8 cellular contexts compared by ENCODE assay signal in genomic region chr17:45050680-45051059, GRCh38. TPM values are rescaled to one million over a fixed set of nuclear protein-coding genes. Genes with fewer than 3 reads are reported as not detected.
DNase-seq lines count a peak whose midpoint lies in the region; ATAC-seq, FAIRE-seq and TF ChIP-seq lines count a peak whose summit lies in the region.

No MANE protein-coding gene starts in this region.

- H3K4me1 Mint-ChIP-seq in activated CD4-positive, alpha-beta T cell treated with anti-CD3 and anti-CD28 coated beads, Interleukin-2, amount 10 ng/mL, durations not matched to agents 7 days and 5 days = peaks cover 52% of the 10 kb centered on the region
- H3K4me1 Mint-ChIP-seq in natural killer cell = peaks cover 22 to 24% of the 10 kb centered on the region in 2 donors

- no peak overlapping the region for H2BK15ac ChIP-seq in H1 (ENCODE audit: low read length)

- H3K36me3 Mint-ChIP-seq in activated CD4-positive, alpha-beta T cell treated with anti-CD3 and anti-CD28 coated beads, Interleukin-2, amount 10 ng/mL, durations not matched to agents 7 days and 5 days (ENCODE audit: low read depth) = peaks cover 27% of the 10 kb centered on the region
- no peaks in the 10 kb centered on the region for H3K36me3 Mint-ChIP-seq in natural killer cell

- H3K36me3 ChIP-seq in H1 (ENCODE audit: control insufficient read depth in 2 of 4, insufficient read depth in 4 of 4, low read length in 3 of 4) = no peaks in the 10 kb centered on the region; a peak in 1 of 8 replicates
- no peaks in the 10 kb centered on the region for H3K36me3 ChIP-seq in upper lobe of right lung

- H3K4me2 ChIP-seq in H1 (ENCODE audit: insufficient read depth in 1 of 2, low read depth in 2 of 2, low read length in 2 of 2) = peak overlapping the region; percentile 74 to 94

- H2BK120ac ChIP-seq in H1 (replicated peaks; ENCODE audit: low read depth, low read length) = no peak overlapping the region

- H2AK5ac ChIP-seq in H1 (ENCODE audit: low read depth, low read length) = no peak overlapping the region

- H3K14ac ChIP-seq in H1 (ENCODE audit: insufficient read length) = no peak overlapping the region

- H3K79me2 ChIP-seq in H1 (ENCODE audit: control insufficient read depth in 1 of 2, insufficient read depth in 2 of 2, low read length in 2 of 2) = peaks cover 0 to 28% of the 10 kb centered on the region in 2 experiments; a peak in 2 of 4 replicates

- H3K56ac ChIP-seq in H1 (replicated peaks; ENCODE audit: insufficient read length, low read depth, low read length) = peak overlapping the region; percentile 43

- H3K9me3 ChIP-seq in H1 (ENCODE audit: insufficient read depth in 2 of 2, low read depth in 1 of 2, low read length in 1 of 2) (no peaks in the 10 kb centered on the region; a peak in 1 of 4 replicates), upper lobe of right lung (no peaks in the 10 kb centered on the region)

- 0 out of 2 replicates have a peak overlapping the region, but pooled peaks have one; percentile 47 for H2AFZ ChIP-seq in H1 (ENCODE audit: low read length)

- peaks cover 0 to 4% (median 2%) of the 10 kb centered on the region in 4 experiments; a peak in 3 of 7 replicates for H3K4me1 ChIP-seq in H1 (replicated peaks in 1 of 4; ENCODE audit: control insufficient read depth in 3 of 4, insufficient read depth in 4 of 4, low read length in 3 of 4)
- peaks cover 9% of the 10 kb centered on the region for H3K4me1 ChIP-seq in upper lobe of right lung

- 0 out of 2 replicates have a peak overlapping the region, but pooled peaks have one; percentile 69 for H2BK5ac ChIP-seq in H1 (ENCODE audit: low read depth, low read length)

- DNase-seq in Daoy (ENCODE audit: low read depth) (peak; percentile 62), H1 (ENCODE audit: low read depth in 1 of 2, low spot score in 2 of 2) (no peak), natural killer cell (peak; percentile 21), upper lobe of right lung (no peak), inferior parietal cortex (ENCODE audit: extremely low spot score) (no peak), hepatic stellate cell (ENCODE audit: low spot score) (no peak)
- peak; percentile 46 for DNase-seq in activated CD4-positive, alpha-beta T cell treated with anti-CD3 and anti-CD28 coated beads, Interleukin-2, amount 10 ng/mL, durations not matched to agents 7 days and 5 days

- no peaks in the 10 kb centered on the region for H3K9me3 Mint-ChIP-seq in activated CD4-positive, alpha-beta T cell treated with anti-CD3 and anti-CD28 coated beads, Interleukin-2, amount 10 ng/mL, durations not matched to agents 7 days and 5 days
- no peaks in the 10 kb centered on the region for H3K9me3 Mint-ChIP-seq in natural killer cell

- POLR2A ChIA-PET in activated CD4-positive, alpha-beta T cell treated with anti-CD3 and anti-CD28 coated beads, Interleukin-2, amount 10 ng/mL, durations not matched to agents 7 days and 5 days (lab: Charles Lee) = interaction anchor here (0.6 to 1.1 kb wide), 4 partner anchors 8 to 35 kb away, joined by 3 to 11 read pairs (median 6); partner anchors contain the start of gene NMT1
- POLR2A ChIA-PET in H1 (lab: Charles Lee; ENCODE audit: partially characterized antibody) = interaction anchor here (0.9 to 4.7 kb wide), 10 partner anchors 11 to 342 kb away, joined by 3 to 51 read pairs (median 4); partner anchors contain the start of genes DBF4B, HEXIM1, HEXIM2 and NMT1

- H3K23ac ChIP-seq in H1 (ENCODE audit: insufficient read length) = no peak overlapping the region

- peak overlapping the region; percentile 81 for H4K91ac ChIP-seq in H1 (replicated peaks; ENCODE audit: insufficient read length, low read length)

- peak overlapping the region; percentile 95 for H3K27ac Mint-ChIP-seq in activated CD4-positive, alpha-beta T cell treated with anti-CD3 and anti-CD28 coated beads, Interleukin-2, amount 10 ng/mL, durations not matched to agents 7 days and 5 days
- peak overlapping the region; percentile 93 to 97 for H3K27ac Mint-ChIP-seq in natural killer cell

- 8% methylated on average over 6 of the region's 12 CpGs; no CpG with 5 or more reads in 1 of the 2 experiments for WGBS in H1 (ENCODE audit: extremely low coverage in 1 of 2, insufficient coverage in 1 of 2, insufficient read length in 1 of 2, insufficient replicate concordance in 2 of 2, low coverage in 1 of 2, low lambda C conversion rate in 2 of 2, missing lambda C conversion rate in 1 of 2), 2 experiments

- H3K27ac ChIP-seq in H1 (ENCODE audit: low read depth, low read length) (peak overlapping the region; percentile 65), upper lobe of right lung (peak overlapping the region; percentile 95)

- H3K18ac ChIP-seq in H1 (ENCODE audit: extremely low read depth, low read length) = peak overlapping the region; percentile 75

- peak overlapping the region; percentile 85 for H3K4me3 Mint-ChIP-seq in activated CD4-positive, alpha-beta T cell treated with anti-CD3 and anti-CD28 coated beads, Interleukin-2, amount 10 ng/mL, durations not matched to agents 7 days and 5 days
- peak overlapping the region; percentile 89 for H3K4me3 Mint-ChIP-seq in natural killer cell

- H3K23me2 ChIP-seq in H1 (ENCODE audit: low read depth, low read length) = peaks cover 8% of the 10 kb centered on the region; the same call in 1 of the 2 replicates

- H4K8ac ChIP-seq in H1 (ENCODE audit: extremely low read depth, insufficient read depth, low read length) = peak overlapping the region; percentile 37; the same call in 1 of the 2 replicates

- H4K20me1 ChIP-seq in H1 (replicated peaks in 1 of 2; ENCODE audit: control insufficient read depth in 1 of 2, insufficient read depth in 2 of 2, low read length in 2 of 2) = no peaks in the 10 kb centered on the region

- intact Hi-C loops in natural killer cell (cut with micrococcal nuclease) = loop anchor here (5.0 kb wide), 1 partner anchor 103 kb away; the partner anchor contains the start of gene KIF18B
- intact Hi-C loops in upper lobe of right lung (cut with DNase I) = no loop called here

- H3K4me3 ChIP-seq in H1 (ENCODE audit: extremely low read depth in 1 of 4, insufficient read depth in 2 of 4, low read depth in 3 of 4, low read length in 4 of 4) (peak overlapping the region; percentile 74 to 84 (median 79)), upper lobe of right lung (peak overlapping the region; percentile 77)

- no peak for TF ChIP-seq EP300 in H1 (IDR thresholded peaks at IDR 0.05; ENCODE audit: borderline replicate concordance in 1 of 2, low read depth in 2 of 2, low read length in 2 of 2)

- no peaks in the 10 kb centered on the region for H3K27me3 Mint-ChIP-seq in activated CD4-positive, alpha-beta T cell treated with anti-CD3 and anti-CD28 coated beads, Interleukin-2, amount 10 ng/mL, durations not matched to agents 7 days and 5 days
- H3K27me3 Mint-ChIP-seq in natural killer cell (ENCODE audit: low read depth in 2 of 2) = no peaks in the 10 kb centered on the region

- H3K9ac ChIP-seq in H1 (replicated peaks in 1 of 4; ENCODE audit: extremely low read depth in 1 of 4, low read depth in 3 of 4, low read length in 3 of 4) = peak overlapping the region in 3 of 4 experiments; percentile 80 to 83 (median 82); a peak in 6 of 7 replicates

- CTCF ChIA-PET in activated CD4-positive, alpha-beta T cell treated with anti-CD3 and anti-CD28 coated beads, Interleukin-2, amount 10 ng/mL, durations not matched to agents 7 days and 5 days (lab: Charles Lee) = interaction anchor here (0.8 to 2.5 kb wide), 4 partner anchors 8 to 98 kb away, joined by 3 to 14 read pairs (median 4); partner anchors contain the start of gene ACBD4
- CTCF ChIA-PET in H1 (lab: Charles Lee; ENCODE audit: partially characterized antibody) = interaction anchor here (0.6 to 1.1 kb wide), 5 partner anchors 29 to 172 kb away, joined by 3 to 4 read pairs (median 3); no protein-coding TSS in a partner anchor

- TF ChIP-seq CTCF in H1 (IDR thresholded peaks at IDR 0.05; ENCODE audit: control extremely low read depth in 1 of 3, insufficient read depth in 1 of 3, low read depth in 1 of 3, low read length in 3 of 3) (no peak), natural killer cell (IDR thresholded peaks at IDR 0.05) (no peak), upper lobe of right lung (IDR thresholded peaks at IDR 0.05) (no peak)

- FAIRE-seq in H1 (lab: Jason Lieb, UNC) = no peak

- no peak for TF ChIP-seq RAD21 in H1 (IDR thresholded peaks at IDR 0.05 in 1 of 2, conservative IDR thresholded peaks at IDR 0.05 in 1 of 2; ENCODE audit: low read depth in 2 of 2, low read length in 2 of 2)

- H2BK20ac ChIP-seq in H1 (ENCODE audit: low read length) = no peak overlapping the region; the same call in 1 of the 2 replicates

- no peaks in the 10 kb centered on the region; a peak in 1 of 7 replicates for H3K27me3 ChIP-seq in H1 (replicated peaks in 1 of 4; ENCODE audit: control insufficient read depth in 3 of 4, extremely low read depth in 1 of 4, insufficient read depth in 3 of 4, low read length in 3 of 4)
- no peaks in the 10 kb centered on the region for H3K27me3 ChIP-seq in upper lobe of right lung

- H3K79me1 ChIP-seq in H1 (ENCODE audit: low read depth, low read length) = no peaks in the 10 kb centered on the region

- no peak overlapping the region for H3K4ac ChIP-seq in H1 (replicated peaks; ENCODE audit: insufficient read length, low read depth, low read length)

- no peak overlapping the region for H2BK12ac ChIP-seq in H1 (ENCODE audit: low read depth, low read length)

- TF ChIP-seq POLR2A in H1 (IDR thresholded peaks at IDR 0.05; ENCODE audit: control extremely low read depth in 1 of 2, low read depth in 2 of 2, low read length in 2 of 2) = no peak

- ATAC-seq in HG03196 (IDR thresholded peaks at IDR 0.05; ENCODE audit: unreplicated experiment) (peak; percentile 10), natural killer cell (no peak), upper lobe of right lung (no peak)

- peak overlapping the region; percentile 91 for H4K5ac ChIP-seq in H1 (ENCODE audit: insufficient read length, low read depth, low read length)

RNA-seq across cellular contexts. Expression of gene DCAKD, which starts 0.8 kb away (rescaled TPM):
- total RNA-seq in Daoy (2014; rRNA removed; shearing (Covaris generic)) = 25.7 and 47.8 TPM in 2 replicates
- 10 to 100 TPM; 36.5 to 38.6 TPM for total RNA-seq in activated CD4-positive, alpha-beta T cell treated with anti-CD3 and anti-CD28 coated beads, Interleukin-2, amount 10 ng/mL, durations not matched to agents 7 days and 5 days
- 33.7 and 35.6 TPM in 2 replicates for total RNA-seq in H1 (2021; fragmentation: NEBNext Ultra II Directional; extraction: Animal tissue kit (Norgen Biotek cat#: 25700))
- polyA plus RNA-seq in H1 (2011; rRNA removed) = 52.9 and 61.8 TPM in 2 replicates
- 38.7 TPM for polyA plus RNA-seq in H1 (2011; cell fraction: cytosol; rRNA removed)
- 50.3 TPM for polyA plus RNA-seq in H1 (2011; cell fraction: nucleus; rRNA removed)
- polyA plus RNA-seq in H1 (2012, experiment 1 of 2) = 35.6 to 46.5 TPM (median 40.8 TPM) in 4 replicates
- polyA plus RNA-seq in H1 (2012, experiment 2 of 2) = 33.9 TPM
- polyA plus RNA-seq in H1 (2013, experiment 1 of 2) = 25.6 TPM
- 23.7 TPM for polyA plus RNA-seq in H1 (2013, experiment 2 of 2)
- 38.0 and 42.8 TPM in 2 replicates for polyA minus RNA-seq in H1 (2011; rRNA and poly(A)+ RNA removed)
- 40.1 TPM for polyA minus RNA-seq in H1 (2011; cell fraction: cytosol; rRNA and poly(A)+ RNA removed)
- 25.0 TPM for polyA minus RNA-seq in H1 (2011; cell fraction: nucleus; rRNA and poly(A)+ RNA removed)
- total RNA-seq in natural killer cell (10 to 100 TPM; 15.4 to 21.4 (median 21.1) TPM), upper lobe of right lung (21.8 TPM)

RNA-seq across cellular contexts. Expression of gene NMT1, which starts 10.4 kb away (rescaled TPM):
- 112 and 640 TPM in 2 replicates for total RNA-seq in Daoy (2014; rRNA removed; shearing (Covaris generic))
- 100 to 1,000 TPM; 118 to 138 TPM for total RNA-seq in activated CD4-positive, alpha-beta T cell treated with anti-CD3 and anti-CD28 coated beads, Interleukin-2, amount 10 ng/mL, durations not matched to agents 7 days and 5 days
- total RNA-seq in H1 (2021; fragmentation: NEBNext Ultra II Directional; extraction: Animal tissue kit (Norgen Biotek cat#: 25700)) = 149 and 152 TPM in 2 replicates
- 35.5 and 42.9 TPM in 2 replicates for polyA plus RNA-seq in H1 (2011; rRNA removed)
- polyA plus RNA-seq in H1 (2011; cell fraction: cytosol; rRNA removed) = 40.4 TPM
- polyA plus RNA-seq in H1 (2011; cell fraction: nucleus; rRNA removed) = 57.8 TPM
- polyA plus RNA-seq in H1 (2012, experiment 1 of 2) = 85.4 to 115 TPM (median 89.7 TPM) in 4 replicates
- polyA plus RNA-seq in H1 (2012, experiment 2 of 2) = 47.2 TPM
- polyA plus RNA-seq in H1 (2013, experiment 1 of 2) = 116 TPM
- 99.8 TPM for polyA plus RNA-seq in H1 (2013, experiment 2 of 2)
- polyA minus RNA-seq in H1 (2011; rRNA and poly(A)+ RNA removed) = 59.6 and 71.5 TPM in 2 replicates
- polyA minus RNA-seq in H1 (2011; cell fraction: cytosol; rRNA and poly(A)+ RNA removed) = 418 TPM
- polyA minus RNA-seq in H1 (2011; cell fraction: nucleus; rRNA and poly(A)+ RNA removed) = 41.7 TPM
- total RNA-seq in natural killer cell = 10 to 100 TPM; 56.6 to 94.7 (median 77.6) TPM
- total RNA-seq in upper lobe of right lung = 107 TPM

Comparison
In these comparisons a context has a peak if more than half of its experiments do, and no peak if none do; other contexts are left out.
1. DNase-seq: peak in Daoy (single experiment), activated CD4-positive, alpha-beta T cell treated with anti-CD3 and anti-CD28 coated beads, Interleukin-2, amount 10 ng/mL, durations not matched to agents 7 days and 5 days (single experiment) and natural killer cell (single experiment); none in H1 (0 of 2), upper lobe of right lung (single experiment), inferior parietal cortex (single experiment) and hepatic stellate cell (single experiment).